8 cellular contexts compared by ENCODE assay signal in genomic region chr2:72144746-72145657, GRCh38. TPM values are rescaled to one million over a fixed set of nuclear protein-coding genes. Genes with fewer than 3 reads are reported as not detected.
DNase-seq lines count a peak whose midpoint lies in the region; ATAC-seq and TF ChIP-seq lines count a peak whose summit lies in the region.

No MANE protein-coding gene starts in this region.

- TF ChIP-seq CTCF in AG10803 (conservative IDR thresholded peaks at IDR 0.05; ENCODE audit: low read length) (no peak), HFF-Myc (IDR thresholded peaks at IDR 0.05; ENCODE audit: low read depth, low read length, missing control alignments) (no peak), activated B cell treated with CpG ODN at 0.5 μM for 24 hours (IDR thresholded peaks at IDR 0.05) (no peak), foreskin keratinocyte (conservative IDR thresholded peaks at IDR 0.05) (no peak), osteocyte (IDR thresholded peaks at IDR 0.05) (no peak)

- H3K4me1 ChIP-seq in foreskin keratinocyte, result peaks cover 5% of the 10 kb centered on the region

- peaks cover 77% of the 10 kb centered on the region for H3K27me3 ChIP-seq in foreskin keratinocyte

- H3K4me3 Mint-ChIP-seq in activated B cell treated with CpG ODN at 0.5 μM for 24 hours (peak overlapping the region; percentile 66), osteocyte (ENCODE audit: unreplicated experiment) (peak overlapping the region; percentile 74)

- H3K4me3 ChIP-seq in AG10803 (ENCODE audit: low read length), result peak overlapping the region; percentile 31
- peak overlapping the region; percentile 35 for H3K4me3 ChIP-seq in HFF-Myc (replicated peaks; ENCODE audit: low read depth, low read length)

- ATAC-seq in activated B cell treated with CpG ODN at 0.5 μM for 24 hours (ENCODE audit: low read depth) (no peak), foreskin keratinocyte (peak; percentile 15), GM18861 (IDR thresholded peaks at IDR 0.05; ENCODE audit: unreplicated experiment) (no peak), GM19324 (IDR thresholded peaks at IDR 0.05; ENCODE audit: low FRiP score, unreplicated experiment) (no peak)

- H3K4me1 Mint-ChIP-seq in activated B cell treated with CpG ODN at 0.5 μM for 24 hours (peaks cover 42% of the 10 kb centered on the region), osteocyte (ENCODE audit: unreplicated experiment) (peaks cover 51% of the 10 kb centered on the region)

- CTCF ChIA-PET in activated B cell treated with CpG ODN at 0.5 μM for 24 hours (lab: Charles Lee), result no interaction called here

- H3K27me3 Mint-ChIP-seq in activated B cell treated with CpG ODN at 0.5 μM for 24 hours (peaks cover 53% of the 10 kb centered on the region), osteocyte (ENCODE audit: unreplicated experiment) (peaks cover 44% of the 10 kb centered on the region)

- no peaks in the 10 kb centered on the region for H3K36me3 Mint-ChIP-seq in activated B cell treated with CpG ODN at 0.5 μM for 24 hours (ENCODE audit: low read depth)
- peaks cover 3% of the 10 kb centered on the region for H3K36me3 Mint-ChIP-seq in osteocyte (ENCODE audit: unreplicated experiment)

- no peak overlapping the region for H3K27ac ChIP-seq in foreskin keratinocyte

- H3K9me3 Mint-ChIP-seq in activated B cell treated with CpG ODN at 0.5 μM for 24 hours (peaks cover 4% of the 10 kb centered on the region), osteocyte (ENCODE audit: unreplicated experiment) (no peaks in the 10 kb centered on the region)

- H3K27ac Mint-ChIP-seq in activated B cell treated with CpG ODN at 0.5 μM for 24 hours (peak overlapping the region; percentile 30), osteocyte (ENCODE audit: unreplicated experiment) (peak overlapping the region; percentile 31)

- POLR2A ChIA-PET in activated B cell treated with CpG ODN at 0.5 μM for 24 hours (lab: Charles Lee), result no interaction called here

- intact Hi-C loops in activated B cell treated with CpG ODN at 0.5 μM for 24 hours (cut with micrococcal nuclease), result loop anchor here (5.0 to 10.0 kb wide), 3 partner anchors 430 to 1150 kb away; partner anchors contain the start of genes EGR4 and EMX1

- DNase-seq in AG10803 (ENCODE audit: low read depth), result no peak
- DNase-seq in HFF-Myc (ENCODE audit: extremely low read depth, low read depth), result no peak
- DNase-seq in activated B cell treated with CpG ODN at 0.5 μM for 24 hours, result no peak
- DNase-seq in foreskin keratinocyte, result peak in 1 of 2 donors; percentile 51
- DNase-seq in osteocyte (ENCODE audit: extremely low spot score, unreplicated experiment), result peak; percentile 84
- DNase-seq in HT-29 (ENCODE audit: low spot score), result no peak

RNA-seq across cellular contexts. Expression of gene CYP26B1, which starts 2.7 kb away (rescaled TPM):
- not detected in 2 replicates for total RNA-seq in activated B cell treated with CpG ODN at 0.5 μM for 24 hours
- 0.31 and 1.0 TPM in 2 replicates for total RNA-seq in foreskin keratinocyte
- 0.09 and 0.40 TPM in 2 replicates for polyA plus RNA-seq in foreskin keratinocyte
- 0.89 and 1.3 TPM in 2 replicates for total RNA-seq in osteocyte
- 0.05 and 0.10 TPM in 2 replicates for total RNA-seq in HT-29 (2014; rRNA removed; shearing (Covaris generic))
